ENCODE assay signal across 18 cellular contexts in genomic region chr3:110727056-110727455, GRCh38.
"Had no signal": no experiment of that assay in that cellular context is flagged by ENCODE, and none has a peak within 500 bp of the region (broad histone marks: within the 10 kb centered on the region; RNA-seq: fewer than 3 reads in every experiment).

No MANE protein-coding gene starts in this region.

- ATAC-seq: left lobe of liver; naive thymus-derived CD4-positive, alpha-beta T cell had no signal

- H3K27me3 ChIP-seq: esophagus muscularis mucosa, sigmoid colon, stomach, transverse colon had no signal

- H3K27ac ChIP-seq: epithelial cell of prostate, esophagus muscularis mucosa, sigmoid colon, skin epidermis, stomach, thoracic aorta, transverse colon had no signal

- H3K4me3 ChIP-seq: esophagus muscularis mucosa, sigmoid colon, skin epidermis, stomach, thoracic aorta, transverse colon had no signal

- H3K4me3 Mint-ChIP-seq: naive thymus-derived CD4-positive, alpha-beta T cell; nephron progenitor cell had no signal

- H3K36me3 Mint-ChIP-seq: naive thymus-derived CD4-positive, alpha-beta T cell had no signal

- H3K36me3 ChIP-seq: esophagus muscularis mucosa, sigmoid colon, stomach, thoracic aorta, transverse colon had no signal

- DNase-seq: effector memory CD4-positive, alpha-beta T cell; foreskin fibroblast; hippocampal formation; kidney glomerular epithelial cell; mammary epithelial cell; naive thymus-derived CD4-positive, alpha-beta T cell; nephron progenitor cell; sigmoid colon; stimulated activated CD4-positive, alpha-beta T cell treated with anti-CD3 and anti-CD28 coated beads, Interleukin-12 subunit alpha, Interleukin-12 subunit beta, amount 100 ng/mL, for 4 hours; stimulated activated naive CD4-positive, alpha-beta T cell; stomach; substantia nigra; transverse colon had no signal

- H3K27ac Mint-ChIP-seq: naive thymus-derived CD4-positive, alpha-beta T cell; nephron progenitor cell had no signal

- H3K4me1 ChIP-seq: esophagus muscularis mucosa, sigmoid colon, transverse colon had no signal

- H3K4me1 Mint-ChIP-seq: naive thymus-derived CD4-positive, alpha-beta T cell; nephron progenitor cell had no signal

- H3K9me3 Mint-ChIP-seq: naive thymus-derived CD4-positive, alpha-beta T cell; nephron progenitor cell had no signal
